ENCODE assay signal across 1 cellular context in the genomic region with DNA sequence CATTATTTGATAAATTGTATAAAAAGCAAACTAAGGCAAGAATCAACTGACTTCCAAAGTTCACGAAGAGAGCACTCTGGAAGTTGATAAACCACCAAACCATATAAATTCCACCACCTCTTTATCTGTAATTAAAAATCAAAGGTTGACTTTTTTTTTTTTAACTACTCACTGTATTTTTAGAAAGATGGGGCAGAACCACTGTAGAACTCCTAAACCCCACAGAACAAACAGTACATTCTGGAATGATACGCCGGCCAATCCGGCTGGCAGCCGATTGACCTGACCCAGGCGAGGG.
TF ChIP-seq lines count a peak whose summit lies in the region.

No MANE protein-coding gene starts in this region.

TF ChIP-seq in endothelial cell of umbilical vein, 7 proteins besides CTCF, POLR2A, EP300 and RAD21 (continued from another document):
- no peak for TF ChIP-seq FOS (IDR thresholded peaks at IDR 0.05; ENCODE audit: borderline replicate concordance, insufficient read depth, low read length)
- no peak for TF ChIP-seq MYC (IDR thresholded peaks at IDR 0.05; ENCODE audit: low read depth, low read length)
- TF ChIP-seq EZH2 (IDR thresholded peaks at IDR 0.05; ENCODE audit: borderline replicate concordance, low read depth, low read length, severe bottlenecking): no peak
- no peak for TF ChIP-seq GATA2 (IDR thresholded peaks at IDR 0.05; ENCODE audit: insufficient read depth, insufficient read length, low read depth, low read length)
